Comparison of ENCODE assay signal across 1 cellular context in genomic region chr20:41513829-41514228, GRCh38.
TF ChIP-seq lines count a peak whose summit lies in the region.

No MANE protein-coding gene starts in this region.

TF ChIP-seq in SK-N-SH, 30 proteins besides CTCF, POLR2A, EP300 and RAD21 (continued from another document):
- no peak for TF ChIP-seq EZH2phosphoT487 (IDR thresholded peaks at IDR 0.05; ENCODE audit: borderline replicate concordance, low read depth)
- TF ChIP-seq, protein P1, sequence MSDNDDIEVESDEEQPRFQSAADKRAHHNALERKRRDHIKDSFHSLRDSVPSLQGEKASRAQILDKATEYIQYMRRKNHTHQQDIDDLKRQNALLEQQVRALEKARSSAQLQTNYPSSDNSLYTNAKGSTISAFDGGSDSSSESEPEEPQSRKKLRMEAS (IDR thresholded peaks at IDR 0.05; ENCODE audit: low read depth) = no peak
- TF ChIP-seq MEF2A (IDR thresholded peaks at IDR 0.05; ENCODE audit: borderline replicate concordance, low read depth) = no peak
- no peak for TF ChIP-seq MXI1 (IDR thresholded peaks at IDR 0.05; ENCODE audit: low read depth, low read length)
- no peak for TF ChIP-seq TCF12 (IDR thresholded peaks at IDR 0.05)
- no peak for TF ChIP-seq NRF1 (IDR thresholded peaks at IDR 0.05; ENCODE audit: low read depth, low read length)
- no peak for TF ChIP-seq GABPA (IDR thresholded peaks at IDR 0.05; ENCODE audit: low read depth)
TF ChIP-seq in SK-N-SH: peak in this region for 0.
